In the genomic region with DNA sequence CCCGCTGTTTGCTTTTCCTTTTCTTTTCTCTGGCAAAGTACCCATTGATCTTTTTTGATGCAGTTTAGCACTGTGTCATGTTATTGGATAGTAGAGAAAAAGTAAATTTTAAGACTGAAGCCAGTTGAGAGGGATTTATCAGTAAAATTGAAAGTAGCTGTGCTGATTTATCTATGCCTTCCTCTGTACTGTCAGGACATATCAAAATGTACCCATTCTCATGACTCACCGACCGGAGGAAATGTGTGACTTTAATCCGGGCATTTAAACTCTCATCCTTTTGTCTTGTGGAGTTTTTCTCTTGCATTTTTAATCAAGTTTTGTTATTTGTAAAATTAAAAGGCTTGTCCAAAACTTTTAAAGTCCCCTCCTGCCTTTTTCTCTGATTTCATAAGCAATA, we compare ENCODE assay signal across 18 cellular contexts.
DNase-seq lines count a peak whose midpoint lies in the region; ATAC-seq and TF ChIP-seq lines count a peak whose summit lies in the region.
"Had no signal": no experiment of that assay in that cellular context is flagged by ENCODE, and none has a peak within 500 bp of the region (broad histone marks: within the 10 kb centered on the region; RNA-seq: fewer than 3 reads in every experiment).

No MANE protein-coding gene starts in this region.

- H3K9me3 Mint-ChIP-seq in CD4-positive, CD25-positive, alpha-beta regulatory T cell: no peaks in the 10 kb centered on the region
- no peaks in the 10 kb centered on the region for H3K9me3 Mint-ChIP-seq in activated T-helper 1 cell treated with anti-CD3 and anti-CD28 coated beads, Interleukin-12 subunit alpha, Interleukin-12 subunit beta, Interleukin-2, Interleukin-4 antibody, amounts not matched to agents 30 ng/mL and 10 ng/mL and 1 ng/mL, durations not matched to agents 14 hours and 24 hours and 36 hours
- H3K9me3 Mint-ChIP-seq: activated B cell treated with CpG ODN at 0.5 μM for 24 hours; stimulated activated naive CD8-positive, alpha-beta T cell treated with anti-CD3 and anti-CD28 coated beads, Interleukin-15, amount 100 ng/mL, for 72 hours had no signal

- H3K4me3 ChIP-seq in CD4-positive, CD25-positive, alpha-beta regulatory T cell (ENCODE audit: low read depth, low read length): peak overlapping the region; percentile 34
- no peak overlapping the region for H3K4me3 ChIP-seq in adrenal gland
- H3K4me3 ChIP-seq in neutrophil (ENCODE audit: low read depth in 1 of 2, low read length in 1 of 2): no peak overlapping the region
- H3K4me3 ChIP-seq: body of pancreas had no signal

- no peaks in the 10 kb centered on the region for H3K36me3 Mint-ChIP-seq in CD4-positive, CD25-positive, alpha-beta regulatory T cell
- H3K36me3 Mint-ChIP-seq in activated T-helper 1 cell treated with anti-CD3 and anti-CD28 coated beads, Interleukin-12 subunit alpha, Interleukin-12 subunit beta, Interleukin-2, Interleukin-4 antibody, amounts not matched to agents 30 ng/mL and 10 ng/mL and 1 ng/mL, durations not matched to agents 14 hours and 24 hours and 36 hours (ENCODE audit: low read depth): no peaks in the 10 kb centered on the region

- no peak overlapping the region for H3K27ac ChIP-seq in CD4-positive, CD25-positive, alpha-beta regulatory T cell (ENCODE audit: insufficient read depth, low read length, poor library complexity, severe bottlenecking)
- H3K27ac ChIP-seq in adrenal gland (peak overlapping the region in 4 of 5 donors; percentile 53 to 85 (median 74)), neutrophil (peak overlapping the region; percentile 90)
- H3K27ac ChIP-seq: body of pancreas, KMS-11 had no signal

- peaks cover 21 to 39% (median 24%) of the 10 kb centered on the region in 4 donors for H3K4me1 Mint-ChIP-seq in CD4-positive, CD25-positive, alpha-beta regulatory T cell
- peaks cover 16% of the 10 kb centered on the region for H3K4me1 Mint-ChIP-seq in activated T-helper 1 cell treated with anti-CD3 and anti-CD28 coated beads, Interleukin-12 subunit alpha, Interleukin-12 subunit beta, Interleukin-2, Interleukin-4 antibody, amounts not matched to agents 30 ng/mL and 10 ng/mL and 1 ng/mL, durations not matched to agents 14 hours and 24 hours and 36 hours (ENCODE audit: low read depth)
- H3K4me1 Mint-ChIP-seq: activated B cell treated with CpG ODN at 0.5 μM for 24 hours had no signal

- no peaks in the 10 kb centered on the region for H3K36me3 ChIP-seq in CD4-positive, CD25-positive, alpha-beta regulatory T cell (ENCODE audit: control insufficient read depth, insufficient read depth, low read length)
- H3K36me3 ChIP-seq in adrenal gland (replicated peaks in 1 of 2) (no peaks in the 10 kb centered on the region), neutrophil (no peaks in the 10 kb centered on the region)

- ATAC-seq in CD4-positive, CD25-positive, alpha-beta regulatory T cell (ENCODE audit: low read depth in 2 of 2): no peak
- no peak for ATAC-seq in GM18909 (IDR thresholded peaks at IDR 0.05; ENCODE audit: poor library complexity, unreplicated experiment)
- no peak for ATAC-seq in HG02852 (IDR thresholded peaks at IDR 0.05; ENCODE audit: unreplicated experiment)
- ATAC-seq: body of pancreas, HCT116, sciatic nerve had no signal

- H3K27ac Mint-ChIP-seq in CD4-positive, CD25-positive, alpha-beta regulatory T cell: peak overlapping the region in 1 of 3 donors; percentile 39
- no peak overlapping the region for H3K27ac Mint-ChIP-seq in activated T-helper 1 cell treated with anti-CD3 and anti-CD28 coated beads, Interleukin-12 subunit alpha, Interleukin-12 subunit beta, Interleukin-2, Interleukin-4 antibody, amounts not matched to agents 30 ng/mL and 10 ng/mL and 1 ng/mL, durations not matched to agents 14 hours and 24 hours and 36 hours
- H3K27ac Mint-ChIP-seq: activated B cell treated with CpG ODN at 0.5 μM for 24 hours had no signal

- DNase-seq in CD4-positive, CD25-positive, alpha-beta regulatory T cell: peak in 1 of 3 donors; percentile 4
- peak; percentile 19 for DNase-seq in ELR (ENCODE audit: low read depth)
- DNase-seq in adrenal gland: no peak
- DNase-seq in activated T-helper 1 cell treated with anti-CD3 and anti-CD28 coated beads, Interleukin-12 subunit alpha, Interleukin-12 subunit beta, Interleukin-2, Interleukin-4 antibody, amounts not matched to agents 30 ng/mL and 10 ng/mL and 1 ng/mL, durations not matched to agents 14 hours and 24 hours and 36 hours (ENCODE audit: low spot score): no peak
- no peak for DNase-seq in GM20000 (ENCODE audit: low spot score)
- DNase-seq: activated B cell treated with CpG ODN at 0.5 μM for 24 hours; activated naive CD4-positive, alpha-beta T cell; body of pancreas; NCI-H1048; NCI-H510A; SHP77 treated with DMSO at 0.1 percent for 48 hours; stimulated activated naive CD8-positive, alpha-beta T cell treated with anti-CD3 and anti-CD28 coated beads, Interleukin-15, amount 100 ng/mL, for 72 hours had no signal

- TF ChIP-seq CTCF in adrenal gland (IDR thresholded peaks at IDR 0.05) (no peak), neutrophil (IDR thresholded peaks at IDR 0.05) (no peak), GM20000 (IDR thresholded peaks at IDR 0.05; ENCODE audit: extremely low read depth, missing control alignments) (no peak)

- H3K9me3 ChIP-seq in CD4-positive, CD25-positive, alpha-beta regulatory T cell (ENCODE audit: control insufficient read depth in 2 of 2, low read length in 2 of 2): no peaks in the 10 kb centered on the region
- H3K9me3 ChIP-seq in adrenal gland (replicated peaks in 1 of 3) (no peaks in the 10 kb centered on the region), neutrophil (no peaks in the 10 kb centered on the region)
- H3K9me3 ChIP-seq: body of pancreas had no signal

- intact Hi-C loops in adrenal gland (cut with DNase I): no loop called here
- intact Hi-C loops in activated T-helper 1 cell treated with anti-CD3 and anti-CD28 coated beads, Interleukin-12 subunit alpha, Interleukin-12 subunit beta, Interleukin-2, Interleukin-4 antibody, amounts not matched to agents 30 ng/mL and 10 ng/mL and 1 ng/mL, durations not matched to agents 14 hours and 24 hours and 36 hours (cut with micrococcal nuclease): loop anchor here (10.0 kb wide), 1 partner anchor 410 kb away; no protein-coding TSS in a partner anchor

- WGBS in adrenal gland, 4 donors: 87 to 90% (median 88%) methylated on average over 4 of the region's 4 CpGs

- H3K4me1 ChIP-seq in CD4-positive, CD25-positive, alpha-beta regulatory T cell (ENCODE audit: control insufficient read depth, insufficient read depth, low read length, poor library complexity, severe bottlenecking): peaks cover 26% of the 10 kb centered on the region
- H3K4me1 ChIP-seq in adrenal gland (replicated peaks in 1 of 2): peaks cover 0 to 14% of the 10 kb centered on the region in 2 donors
- peaks cover 41 to 52% of the 10 kb centered on the region in 2 experiments for H3K4me1 ChIP-seq in neutrophil (ENCODE audit: control insufficient read depth in 1 of 2, insufficient read depth in 1 of 2, low read depth in 1 of 2, low read length in 1 of 2)
- H3K4me1 ChIP-seq: body of pancreas had no signal

- H3K27me3 Mint-ChIP-seq in CD4-positive, CD25-positive, alpha-beta regulatory T cell: no peaks in the 10 kb centered on the region
- H3K27me3 Mint-ChIP-seq in activated T-helper 1 cell treated with anti-CD3 and anti-CD28 coated beads, Interleukin-12 subunit alpha, Interleukin-12 subunit beta, Interleukin-2, Interleukin-4 antibody, amounts not matched to agents 30 ng/mL and 10 ng/mL and 1 ng/mL, durations not matched to agents 14 hours and 24 hours and 36 hours (ENCODE audit: insufficient read depth): peaks cover under 1% of the 10 kb centered on the region
- H3K27me3 Mint-ChIP-seq: activated B cell treated with CpG ODN at 0.5 μM for 24 hours; stimulated activated naive CD8-positive, alpha-beta T cell treated with anti-CD3 and anti-CD28 coated beads, Interleukin-15, amount 100 ng/mL, for 72 hours had no signal

- H3K27me3 ChIP-seq in CD4-positive, CD25-positive, alpha-beta regulatory T cell (ENCODE audit: control insufficient read depth, insufficient read depth, low read length): no peaks in the 10 kb centered on the region
- H3K27me3 ChIP-seq in adrenal gland (no peaks in the 10 kb centered on the region), neutrophil (no peaks in the 10 kb centered on the region)
- H3K27me3 ChIP-seq: body of pancreas had no signal

- no peak for TF ChIP-seq POLR2A in adrenal gland (IDR thresholded peaks at IDR 0.05)

- H3K4me3 Mint-ChIP-seq in CD4-positive, CD25-positive, alpha-beta regulatory T cell: peak overlapping the region; percentile 2 to 35 (median 28)
- no peak overlapping the region for H3K4me3 Mint-ChIP-seq in activated T-helper 1 cell treated with anti-CD3 and anti-CD28 coated beads, Interleukin-12 subunit alpha, Interleukin-12 subunit beta, Interleukin-2, Interleukin-4 antibody, amounts not matched to agents 30 ng/mL and 10 ng/mL and 1 ng/mL, durations not matched to agents 14 hours and 24 hours and 36 hours
- H3K4me3 Mint-ChIP-seq: activated B cell treated with CpG ODN at 0.5 μM for 24 hours; stimulated activated naive CD8-positive, alpha-beta T cell treated with anti-CD3 and anti-CD28 coated beads, Interleukin-15, amount 100 ng/mL, for 72 hours had no signal
